In the genomic region with DNA sequence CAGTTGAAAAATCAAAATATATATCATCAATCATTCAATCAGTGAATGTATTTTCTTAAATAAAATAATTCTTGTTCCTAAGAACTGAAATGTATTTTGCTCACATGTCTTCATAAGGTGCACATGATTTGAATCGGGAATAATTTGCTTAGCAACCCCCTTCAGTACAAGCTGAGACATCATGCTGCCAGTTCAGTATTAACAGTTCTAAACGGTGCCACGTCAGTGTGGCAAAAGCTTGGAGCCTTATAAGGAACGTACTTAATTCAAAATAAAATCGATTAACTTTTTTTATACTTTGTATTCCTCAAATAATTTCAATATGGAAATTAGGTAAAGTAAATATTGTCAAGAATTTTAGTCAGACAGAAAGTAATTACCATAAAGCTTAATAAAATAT, we compare ENCODE assay signal across 19 cellular contexts.
"Had no signal": no experiment of that assay in that cellular context is flagged by ENCODE, and none has a peak within 500 bp of the region (broad histone marks: within the 10 kb centered on the region; RNA-seq: fewer than 3 reads in every experiment).

No MANE protein-coding gene starts in this region.

- DNase-seq: IMR-90, Karpas-422, KG1, MG63, NCI-H1092, NCI-H1105 treated with DMSO at 0.1 percent for 48 hours, NCI-H1417 treated with DMSO at 0.1 percent for 48 hours, NCI-H146, NCI-H1694 treated with DMSO at 0.1 percent for 48 hours, NCI-H1930, NCI-H2081, NCI-H2107, NCI-H2227 treated with DMSO at 0.1 percent for 48 hours, NCI-H526, Right ventricle myocardium superior, RPMI8226, SIG-M5, SW 1271, T-cell had no signal
